ENCODE assay signal across 10 cellular contexts in genomic region chr2:72220170-72220569, GRCh38.
DNase-seq lines count a peak whose midpoint lies in the region; ATAC-seq, FAIRE-seq and TF ChIP-seq lines count a peak whose summit lies in the region.
"Had no signal": no experiment of that assay in that cellular context is flagged by ENCODE, and none has a peak within 500 bp of the region (broad histone marks: within the 10 kb centered on the region; RNA-seq: fewer than 3 reads in every experiment).

No MANE protein-coding gene starts in this region.

- no peaks in the 10 kb centered on the region for H3K36me3 Mint-ChIP-seq in activated T-helper 1 cell treated with anti-CD3 and anti-CD28 coated beads, Interleukin-12 subunit alpha, Interleukin-12 subunit beta, Interleukin-2, Interleukin-4 antibody, amounts not matched to agents 30 ng/mL and 10 ng/mL and 1 ng/mL, durations not matched to agents 14 hours and 24 hours and 36 hours (ENCODE audit: low read depth)

- no peak overlapping the region for H3K4me3 Mint-ChIP-seq in activated T-helper 1 cell treated with anti-CD3 and anti-CD28 coated beads, Interleukin-12 subunit alpha, Interleukin-12 subunit beta, Interleukin-2, Interleukin-4 antibody, amounts not matched to agents 30 ng/mL and 10 ng/mL and 1 ng/mL, durations not matched to agents 14 hours and 24 hours and 36 hours

- TF ChIP-seq EP300 in A549 (IDR thresholded peaks at IDR 0.05): no peak

- no peaks in the 10 kb centered on the region for H3K27me3 ChIP-seq in NT2/D1 (ENCODE audit: insufficient read depth, insufficient read length)
- H3K27me3 ChIP-seq: tibial artery had no signal

- H3K4me3 ChIP-seq in A549: no peak overlapping the region
- H3K4me3 ChIP-seq in GM12875 (ENCODE audit: low read depth, low read length): no peak overlapping the region
- no peak overlapping the region for H3K4me3 ChIP-seq in NT2/D1 (ENCODE audit: insufficient read length, low read depth)
- no peak overlapping the region for H3K4me3 ChIP-seq in epithelial cell of proximal tubule (ENCODE audit: low read depth, low read length)
- H3K4me3 ChIP-seq: tibial artery had no signal

- no peaks in the 10 kb centered on the region for H3K9me3 Mint-ChIP-seq in activated T-helper 1 cell treated with anti-CD3 and anti-CD28 coated beads, Interleukin-12 subunit alpha, Interleukin-12 subunit beta, Interleukin-2, Interleukin-4 antibody, amounts not matched to agents 30 ng/mL and 10 ng/mL and 1 ng/mL, durations not matched to agents 14 hours and 24 hours and 36 hours

- peak in 1 of 2 experiments; percentile 68 for DNase-seq in A549 (ENCODE audit: low read depth in 1 of 2, low spot score in 1 of 2)
- DNase-seq in NT2/D1 (ENCODE audit: low read depth, low spot score): peak; percentile 71
- no peak for DNase-seq in epithelial cell of proximal tubule (ENCODE audit: low read depth)
- no peak for DNase-seq in activated T-helper 1 cell treated with anti-CD3 and anti-CD28 coated beads, Interleukin-12 subunit alpha, Interleukin-12 subunit beta, Interleukin-2, Interleukin-4 antibody, amounts not matched to agents 30 ng/mL and 10 ng/mL and 1 ng/mL, durations not matched to agents 14 hours and 24 hours and 36 hours (ENCODE audit: low spot score)
- DNase-seq in effector CD4-positive, alpha-beta T cell: no peak
- DNase-seq: mesenchymal stem cell, tibial artery had no signal

- CTCF ChIA-PET in A549 (lab: Yijun Ruan, JAX): interaction anchor here (0.6 to 3.3 kb wide), 5 partner anchors 11 to 509 kb away, joined by 3 to 12 read pairs (median 3); no protein-coding TSS in a partner anchor

- 50% methylated on average over 2 of the region's 2 CpGs for WGBS in A549 (ENCODE audit: missing lambda C conversion rate)

- no peak overlapping the region for H3K27ac Mint-ChIP-seq in activated T-helper 1 cell treated with anti-CD3 and anti-CD28 coated beads, Interleukin-12 subunit alpha, Interleukin-12 subunit beta, Interleukin-2, Interleukin-4 antibody, amounts not matched to agents 30 ng/mL and 10 ng/mL and 1 ng/mL, durations not matched to agents 14 hours and 24 hours and 36 hours

- no peaks in the 10 kb centered on the region for H3K4me1 Mint-ChIP-seq in activated T-helper 1 cell treated with anti-CD3 and anti-CD28 coated beads, Interleukin-12 subunit alpha, Interleukin-12 subunit beta, Interleukin-2, Interleukin-4 antibody, amounts not matched to agents 30 ng/mL and 10 ng/mL and 1 ng/mL, durations not matched to agents 14 hours and 24 hours and 36 hours (ENCODE audit: low read depth)

- peaks cover 40% of the 10 kb centered on the region for H3K4me1 ChIP-seq in A549
- H3K4me1 ChIP-seq in NT2/D1 (ENCODE audit: insufficient read depth, insufficient read length): no peaks in the 10 kb centered on the region
- H3K4me1 ChIP-seq: tibial artery had no signal

- H3K4me2 ChIP-seq in A549: no peak overlapping the region; the same call in 2 of the 3 replicates

- peak in 1 of 2 experiments; percentile 49; a peak in 3 of 5 replicates for TF ChIP-seq RAD21 in A549 (conservative IDR thresholded peaks at IDR 0.05 in 1 of 2, IDR thresholded peaks at IDR 0.05 in 1 of 2)

- TF ChIP-seq POLR2A in A549 (IDR thresholded peaks at IDR 0.05; ENCODE audit: low read length): no peak

- intact Hi-C loops in activated T-helper 1 cell treated with anti-CD3 and anti-CD28 coated beads, Interleukin-12 subunit alpha, Interleukin-12 subunit beta, Interleukin-2, Interleukin-4 antibody, amounts not matched to agents 30 ng/mL and 10 ng/mL and 1 ng/mL, durations not matched to agents 14 hours and 24 hours and 36 hours (cut with micrococcal nuclease): no loop called here

- peak overlapping the region in 1 of 2 experiments; percentile 19; a peak in 1 of 6 replicates for H3K27ac ChIP-seq in A549
- H3K27ac ChIP-seq: tibial artery had no signal

- no peak overlapping the region for H3K9ac ChIP-seq in NT2/D1 (ENCODE audit: insufficient read length, low read depth)

- 0 out of 3 replicates have a peak, but pooled peaks have one; percentile 18 for TF ChIP-seq CTCF in A549 (IDR thresholded peaks at IDR 0.05)
- peak; percentile 32; the same call in 1 of the 2 replicates for TF ChIP-seq CTCF in GM12875 (IDR thresholded peaks at IDR 0.05; ENCODE audit: borderline replicate concordance, insufficient read depth, low read depth, low read length)
- TF ChIP-seq CTCF in epithelial cell of proximal tubule (conservative IDR thresholded peaks at IDR 0.05; ENCODE audit: low read depth, low read length): peak; percentile 39

- POLR2A ChIA-PET in A549 (lab: Yijun Ruan, JAX): no interaction called here

- H3K36me3 ChIP-seq in NT2/D1 (ENCODE audit: insufficient read depth, insufficient read length, low read length): no peaks in the 10 kb centered on the region
- H3K36me3 ChIP-seq: tibial artery had no signal

- peak; percentile 56 for FAIRE-seq in A549 (lab: Jason Lieb, UNC)

- ATAC-seq in A549 (peak; percentile 60 to 88; a peak in 4 of 6 replicates), HG02798 (IDR thresholded peaks at IDR 0.05; ENCODE audit: poor library complexity, unreplicated experiment) (no peak), HG02870 (IDR thresholded peaks at IDR 0.05; ENCODE audit: unreplicated experiment) (no peak)

- H3K27me3 Mint-ChIP-seq in activated T-helper 1 cell treated with anti-CD3 and anti-CD28 coated beads, Interleukin-12 subunit alpha, Interleukin-12 subunit beta, Interleukin-2, Interleukin-4 antibody, amounts not matched to agents 30 ng/mL and 10 ng/mL and 1 ng/mL, durations not matched to agents 14 hours and 24 hours and 36 hours (ENCODE audit: insufficient read depth): no peaks in the 10 kb centered on the region

- H3K9me3 ChIP-seq in A549: no peaks in the 10 kb centered on the region
- H3K9me3 ChIP-seq in NT2/D1 (ENCODE audit: insufficient read depth, low read length): no peaks in the 10 kb centered on the region
- H3K9me3 ChIP-seq: tibial artery had no signal

TF ChIP-seq in A549, 52 proteins besides CTCF, POLR2A, EP300 and RAD21:
- no peak for TF ChIP-seq TP53 (CRISPR knock-in tag; IDR thresholded peaks at IDR 0.05)
- 0 out of 3 replicates have a peak, but pooled peaks have one; percentile 10 for TF ChIP-seq SMC3 (IDR thresholded peaks at IDR 0.05)
- TF ChIP-seq ZC3H11A (IDR thresholded peaks at IDR 0.05): no peak

Comparison
In these comparisons a context has a peak if more than half of its experiments do, and no peak if none do; other contexts are left out.
1. ATAC-seq: peak in A549 (2 of 2); none in HG02798 (single experiment) and HG02870 (single experiment).
2. Peak in every context shown above with its lines, with median percentiles within 50 percentile points of each other: CTCF ChIP-seq.